27 cellular contexts compared by ENCODE assay signal in the genomic region with DNA sequence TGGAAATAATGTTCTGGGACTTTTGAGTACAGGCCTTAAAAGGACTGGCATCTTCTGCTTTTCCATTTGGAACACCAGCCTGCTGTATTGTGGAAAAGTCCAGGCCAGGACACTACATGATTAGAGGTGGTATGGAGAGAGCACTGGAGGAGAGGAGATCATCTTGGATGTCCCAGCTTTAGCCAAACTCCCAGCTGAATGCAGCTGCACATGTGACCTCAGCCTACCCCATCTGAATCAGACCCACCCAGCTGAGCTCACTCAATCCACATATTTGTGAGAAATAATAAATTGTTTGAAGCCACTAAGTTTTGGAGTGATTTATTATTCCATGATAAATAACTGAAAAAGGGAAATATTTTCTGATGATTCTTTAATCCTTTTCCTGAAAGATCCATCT. TPM values are rescaled to one million over a fixed set of nuclear protein-coding genes. Genes with fewer than 3 reads are reported as not detected.
"Had no signal": no experiment of that assay in that cellular context is flagged by ENCODE, and none has a peak within 500 bp of the region (broad histone marks: within the 10 kb centered on the region; RNA-seq: fewer than 3 reads in every experiment).

No MANE protein-coding gene starts in this region.

- H3K27ac ChIP-seq: cardiac muscle cell, coronary artery, foreskin keratinocyte, gastroesophageal sphincter, ovary, psoas muscle, right lobe of liver, testis, tibial artery had no signal

- H3K4me3 ChIP-seq: cardiac muscle cell, coronary artery, gastroesophageal sphincter, ovary, psoas muscle, right lobe of liver, testis, tibial artery had no signal

- ATAC-seq: foreskin keratinocyte; gastroesophageal sphincter; naive thymus-derived CD4-positive, alpha-beta T cell; psoas muscle; right lobe of liver; stimulated activated effector memory CD8-positive, alpha-beta T cell treated with anti-CD3 and anti-CD28 coated beads, Interleukin-12 subunit alpha, Interleukin-12 subunit beta, amount 100 ng/mL, for 72 hours; stimulated activated naive CD8-positive, alpha-beta T cell treated with anti-CD3 and anti-CD28 coated beads, Interleukin-15, Interleukin-2, amounts not matched to agents 100 U/mL and 50 U/mL, for 24 hours had no signal

- H3K36me3 ChIP-seq: cardiac muscle cell, gastroesophageal sphincter, ovary, right lobe of liver, tibial artery had no signal

- H3K4me1 Mint-ChIP-seq: naive thymus-derived CD4-positive, alpha-beta T cell; nephron progenitor cell; stimulated activated effector memory CD8-positive, alpha-beta T cell treated with anti-CD3 and anti-CD28 coated beads, Interleukin-12 subunit alpha, Interleukin-12 subunit beta, amount 100 ng/mL, for 72 hours had no signal

- H3K4me1 ChIP-seq: foreskin keratinocyte, psoas muscle, right lobe of liver, testis, tibial artery had no signal

- H3K27ac Mint-ChIP-seq: naive thymus-derived CD4-positive, alpha-beta T cell; nephron progenitor cell; stimulated activated effector memory CD8-positive, alpha-beta T cell treated with anti-CD3 and anti-CD28 coated beads, Interleukin-12 subunit alpha, Interleukin-12 subunit beta, amount 100 ng/mL, for 72 hours; type B pancreatic cell had no signal

- H3K9me3 Mint-ChIP-seq: stimulated activated effector memory CD8-positive, alpha-beta T cell treated with anti-CD3 and anti-CD28 coated beads, Interleukin-12 subunit alpha, Interleukin-12 subunit beta, amount 100 ng/mL, for 72 hours; type B pancreatic cell had no signal

- H3K27me3 ChIP-seq: cardiac muscle cell, gastroesophageal sphincter, ovary, right lobe of liver, testis, tibial artery had no signal

- H3K4me3 Mint-ChIP-seq: naive thymus-derived CD4-positive, alpha-beta T cell; nephron progenitor cell; stimulated activated effector memory CD8-positive, alpha-beta T cell treated with anti-CD3 and anti-CD28 coated beads, Interleukin-12 subunit alpha, Interleukin-12 subunit beta, amount 100 ng/mL, for 72 hours; type B pancreatic cell had no signal

- H3K27me3 Mint-ChIP-seq: type B pancreatic cell had no signal

- H3K36me3 Mint-ChIP-seq: naive thymus-derived CD4-positive, alpha-beta T cell; stimulated activated effector memory CD8-positive, alpha-beta T cell treated with anti-CD3 and anti-CD28 coated beads, Interleukin-12 subunit alpha, Interleukin-12 subunit beta, amount 100 ng/mL, for 72 hours had no signal

- H3K9me3 ChIP-seq: gastroesophageal sphincter, ovary, psoas muscle, right lobe of liver, testis, tibial artery had no signal

- DNase-seq: dermis blood vessel endothelial cell; effector memory CD4-positive, alpha-beta T cell; erythroblast; foreskin keratinocyte; glutamatergic neuron; mammary epithelial cell; mesendoderm; midbrain; naive thymus-derived CD4-positive, alpha-beta T cell; nephron progenitor cell; occipital lobe; ovary; posterior cingulate gyrus; psoas muscle; right lobe of liver; small intestine; stimulated activated CD4-positive, alpha-beta T cell treated with anti-CD3 and anti-CD28 coated beads, Interleukin-1b, Interleukin-23, amount 100 ng/mL, for 48 hours; stimulated activated CD4-positive, alpha-beta T cell treated with anti-CD3 and anti-CD28 coated beads, Interleukin-4, amount 100 ng/mL, for 1 hour; stimulated activated naive CD8-positive, alpha-beta T cell treated with anti-CD3 and anti-CD28 coated beads, Interleukin-15, Interleukin-2, amounts not matched to agents 100 U/mL and 50 U/mL, for 24 hours; substantia nigra; testis; tibial artery had no signal

RNA-seq across cellular contexts. Expression of a gene that starts 54.9 kb away (rescaled TPM):
- total RNA-seq: foreskin keratinocyte had no signal
- polyA plus RNA-seq: foreskin keratinocyte; naive thymus-derived CD4-positive, alpha-beta T cell had no signal
